In genomic region chr13:84255226-84255625, GRCh38 we compare ENCODE assay signal across 23 cellular contexts.
"Had no signal": no experiment of that assay in that cellular context is flagged by ENCODE, and none has a peak within 500 bp of the region (broad histone marks: within the 10 kb centered on the region; RNA-seq: fewer than 3 reads in every experiment).

No MANE protein-coding gene starts in this region.

- H3K27me3 Mint-ChIP-seq: dendritic cell treated with granulocyte-macrophage colony-stimulating factor and Interleukin-4, amounts not matched to agents 40 ng/mL and 50 ng/mL, for 4 days; memory B cell; natural killer cell treated with Interleukin-12 subunit alpha and Interleukin-12 subunit beta and Interleukin-15 and Interleukin-18, amount 100 ng/mL, for 72 hours; progenitor cell of endocrine pancreas; stimulated activated naive B cell treated with anti-CD40 and anti-IgM and Interleukin-4, amounts not matched to agents 10 μg/mL and 1 μg/mL and 100 μg/mL, for 72 hours; stimulated activated naive CD8-positive, alpha-beta T cell treated with anti-CD3 and anti-CD28 coated beads, Interleukin-15, Interleukin-2, amounts not matched to agents 100 ng/mL and 50 ng/mL, for 24 hours had no signal

- H3K36me3 ChIP-seq: colonic mucosa, esophagus muscularis mucosa, right lobe of liver, transverse colon, upper lobe of right lung, uterus had no signal

- H3K79me2 ChIP-seq: parathyroid adenoma had no signal

- H3K36me3 Mint-ChIP-seq: memory B cell; natural killer cell treated with Interleukin-12 subunit alpha and Interleukin-12 subunit beta and Interleukin-15 and Interleukin-18, amount 100 ng/mL, for 72 hours; stimulated activated naive B cell treated with anti-CD40 and anti-IgM and Interleukin-4, amounts not matched to agents 10 μg/mL and 1 μg/mL and 100 μg/mL, for 72 hours had no signal

- DNase-seq: colonic mucosa; effector CD8-positive, alpha-beta T cell; endodermal cell; hypothalamus; immature natural killer cell; islet precursor cell; right lobe of liver; small intestine; stimulated activated CD4-positive, alpha-beta T cell treated with anti-CD3 and anti-CD28 coated beads, Interleukin-15, amount 100 ng/mL, for 24 hours; stimulated activated CD4-positive, alpha-beta T cell treated with anti-CD3 and anti-CD28 coated beads, Interleukin-2, amount 100 ng/mL, for 48 hours; stimulated activated naive B cell treated with anti-CD40 and anti-IgM and Interleukin-4, amounts not matched to agents 10 μg/mL and 1 μg/mL and 100 μg/mL, for 72 hours; transverse colon; upper lobe of right lung; uterus had no signal

- ATAC-seq: natural killer cell treated with Interleukin-12 subunit alpha and Interleukin-12 subunit beta and Interleukin-15 and Interleukin-18, amount 100 ng/mL, for 72 hours; right lobe of liver; stimulated activated naive B cell treated with anti-CD40 and anti-IgM and Interleukin-4, amounts not matched to agents 10 μg/mL and 1 μg/mL and 100 μg/mL, for 72 hours; upper lobe of right lung had no signal

- H3K4me3 ChIP-seq: colonic mucosa, esophagus muscularis mucosa, lung, right lobe of liver, transverse colon, upper lobe of right lung, uterus had no signal

- H3K27ac Mint-ChIP-seq: dendritic cell treated with granulocyte-macrophage colony-stimulating factor and Interleukin-4, amounts not matched to agents 40 ng/mL and 50 ng/mL, for 4 days; endodermal cell; immature natural killer cell; memory B cell; natural killer cell treated with Interleukin-12 subunit alpha and Interleukin-12 subunit beta and Interleukin-15 and Interleukin-18, amount 100 ng/mL, for 72 hours; progenitor cell of endocrine pancreas; stimulated activated naive B cell treated with anti-CD40 and anti-IgM and Interleukin-4, amounts not matched to agents 10 μg/mL and 1 μg/mL and 100 μg/mL, for 72 hours; stimulated activated naive CD8-positive, alpha-beta T cell treated with anti-CD3 and anti-CD28 coated beads, Interleukin-15, Interleukin-2, amounts not matched to agents 100 ng/mL and 50 ng/mL, for 24 hours had no signal

- H3K9me3 Mint-ChIP-seq: natural killer cell treated with Interleukin-12 subunit alpha and Interleukin-12 subunit beta and Interleukin-15 and Interleukin-18, amount 100 ng/mL, for 72 hours had no signal

- H3K4me1 ChIP-seq: colonic mucosa, esophagus muscularis mucosa, parathyroid adenoma, right lobe of liver, transverse colon, upper lobe of right lung, uterus had no signal

- H3K27ac ChIP-seq: colonic mucosa, esophagus muscularis mucosa, parathyroid adenoma, right lobe of liver, transverse colon, upper lobe of right lung, uterus had no signal

- H3K4me3 Mint-ChIP-seq: dendritic cell treated with granulocyte-macrophage colony-stimulating factor and Interleukin-4, amounts not matched to agents 40 ng/mL and 50 ng/mL, for 4 days; endodermal cell; immature natural killer cell; memory B cell; natural killer cell treated with Interleukin-12 subunit alpha and Interleukin-12 subunit beta and Interleukin-15 and Interleukin-18, amount 100 ng/mL, for 72 hours; neural crest cell; stimulated activated naive B cell treated with anti-CD40 and anti-IgM and Interleukin-4, amounts not matched to agents 10 μg/mL and 1 μg/mL and 100 μg/mL, for 72 hours; stimulated activated naive CD8-positive, alpha-beta T cell treated with anti-CD3 and anti-CD28 coated beads, Interleukin-15, Interleukin-2, amounts not matched to agents 100 ng/mL and 50 ng/mL, for 24 hours had no signal

- H2AFZ ChIP-seq: parathyroid adenoma had no signal

- H3K27me3 ChIP-seq: colonic mucosa, esophagus muscularis mucosa, right lobe of liver, transverse colon, upper lobe of right lung, uterus had no signal

- H3K9me3 ChIP-seq: colonic mucosa, esophagus muscularis mucosa, right lobe of liver, transverse colon, upper lobe of right lung, uterus had no signal

- H3K4me1 Mint-ChIP-seq: endodermal cell; immature natural killer cell; memory B cell; neural crest cell; stimulated activated naive B cell treated with anti-CD40 and anti-IgM and Interleukin-4, amounts not matched to agents 10 μg/mL and 1 μg/mL and 100 μg/mL, for 72 hours had no signal
